In genomic region chr20:39356913-39357312, GRCh38 we compare ENCODE assay signal across 20 cellular contexts.
A peak's percentile ranks its signal among the peaks of the same experiment; 100 is the strongest.
DNase-seq lines count a peak whose midpoint lies in the region; ATAC-seq and TF ChIP-seq lines count a peak whose summit lies in the region.
"Had no signal": no experiment of that assay in that cellular context is flagged by ENCODE, and none has a peak within 500 bp of the region (broad histone marks: within the 10 kb centered on the region; RNA-seq: fewer than 3 reads in every experiment).

No MANE protein-coding gene starts in this region.

- H3K27me3 ChIP-seq in right cardiac atrium (ENCODE audit: control insufficient read depth, insufficient read depth) (no peaks in the 10 kb centered on the region), right lobe of liver (no peaks in the 10 kb centered on the region), suprapubic skin (no peaks in the 10 kb centered on the region)

- H3K27ac ChIP-seq in right cardiac atrium (ENCODE audit: low read length), result no peak overlapping the region
- H3K27ac ChIP-seq in right lobe of liver, result no peak overlapping the region
- H3K27ac ChIP-seq in suprapubic skin, result peak overlapping the region; percentile 22
- H3K27ac ChIP-seq: A549, HL-60, PC-9 had no signal

- 82% methylated on average over 1 of the region's 1 CpG for WGBS in right cardiac atrium
- WGBS in right lobe of liver (ENCODE audit: insufficient coverage, low coverage, low lambda C conversion rate, missing lambda C conversion rate), result 88% methylated on average over 1 of the region's 1 CpG
- WGBS in suprapubic skin, result 89% methylated on average over 1 of the region's 1 CpG

- intact Hi-C loops in Right ventricle myocardium superior (cut with DNase I) (no loop called here), right cardiac atrium (cut with DNase I) (no loop called here), right lobe of liver (cut with DNase I) (no loop called here)

- TF ChIP-seq CTCF in right lobe of liver (IDR thresholded peaks at IDR 0.05) (no peak), suprapubic skin (IDR thresholded peaks at IDR 0.05) (no peak)

- H3K36me3 ChIP-seq in right lobe of liver (no peaks in the 10 kb centered on the region), suprapubic skin (no peaks in the 10 kb centered on the region)

- ATAC-seq in Right ventricle myocardium superior (ENCODE audit: poor library complexity) (peak; percentile 65), right cardiac atrium (no peak), right lobe of liver (peak in 3 of 4 donors; percentile 20 to 50 (median 33)), GM18498 (IDR thresholded peaks at IDR 0.05; ENCODE audit: unreplicated experiment) (no peak)
- ATAC-seq: A549 had no signal

- H3K9me3 ChIP-seq in right cardiac atrium (ENCODE audit: control insufficient read depth, low read length) (no peaks in the 10 kb centered on the region), right lobe of liver (no peaks in the 10 kb centered on the region), suprapubic skin (no peaks in the 10 kb centered on the region)
- H3K9me3 ChIP-seq: A549, SK-N-SH had no signal

- no peak for TF ChIP-seq EP300 in suprapubic skin (IDR thresholded peaks at IDR 0.05)

- H3K4me1 ChIP-seq in right cardiac atrium (ENCODE audit: control insufficient read depth, insufficient read depth, low read length) (no peaks in the 10 kb centered on the region), right lobe of liver (no peaks in the 10 kb centered on the region), suprapubic skin (peaks cover 7% of the 10 kb centered on the region)
- H3K4me1 ChIP-seq: A549 had no signal

- TF ChIP-seq POLR2A in right lobe of liver (IDR thresholded peaks at IDR 0.05), result no peak
- TF ChIP-seq POLR2A in suprapubic skin (IDR thresholded peaks at IDR 0.05), result no peak

- H3K4me3 ChIP-seq in right cardiac atrium (ENCODE audit: low read length) (no peak overlapping the region), right lobe of liver (no peak overlapping the region), suprapubic skin (no peak overlapping the region)
- H3K4me3 ChIP-seq: A549, PC-9 had no signal

- DNase-seq in Right ventricle myocardium superior (no peak), right cardiac atrium (no peak), OCI-M1 (lab: John Stamatoyannopoulos, UW) (peak; percentile 43), right lobe of liver (no peak), suprapubic skin (ENCODE audit: low spot score in 2 of 2) (no peak), HCEC 1CT (no peak), DMS 273 (lab: John Stamatoyannopoulos, UW; ENCODE audit: unreplicated experiment) (no peak)
- DNase-seq: DMS53, GDM1, H9, KBM-7, NCI-H1417 treated with DMSO at 0.1 percent for 48 hours, NCI-H2029, PC-9, RPMI8226, SIG-M5, SK-N-SH had no signal

Comparison
In these comparisons a context has a peak if more than half of its experiments do, and no peak if none do; other contexts are left out.
1. ATAC-seq: peak in Right ventricle myocardium superior (single experiment) and right lobe of liver (3 of 4); none in right cardiac atrium (0 of 2) and GM18498 (single experiment).